ENCODE assay signal across 22 cellular contexts in genomic region chr5:157072508-157072907, GRCh38. TPM values are rescaled to one million over a fixed set of nuclear protein-coding genes. Genes with fewer than 3 reads are reported as not detected.
DNase-seq lines count a peak whose midpoint lies in the region; ATAC-seq lines count a peak whose summit lies in the region.
"Had no signal": no experiment of that assay in that cellular context is flagged by ENCODE, and none has a peak within 500 bp of the region (broad histone marks: within the 10 kb centered on the region; RNA-seq: fewer than 3 reads in every experiment).

No MANE protein-coding gene starts in this region.

- no peak overlapping the region for H3K4me2 ChIP-seq in trophoblast cell (ENCODE audit: low read length)
- H3K4me2 ChIP-seq: KMS-11 had no signal

- no peak overlapping the region for H2BK5ac ChIP-seq in trophoblast cell (ENCODE audit: low read depth, low read length, poor library complexity)

- no peak overlapping the region for H4K12ac ChIP-seq in trophoblast cell (ENCODE audit: low read depth, low read length)

- H3K9ac ChIP-seq in trophoblast cell (ENCODE audit: low read length), result no peak overlapping the region
- H3K9ac ChIP-seq: KMS-11 had no signal

- no peaks in the 10 kb centered on the region for H3K79me1 ChIP-seq in trophoblast cell (ENCODE audit: low read length)

- DNase-seq in stimulated activated CD4-positive, alpha-beta T cell treated with anti-CD3 and anti-CD28 coated beads, Interleukin-1b, Interleukin-23, amount 100 ng/mL, for 48 hours, result peak; percentile 17
- no peak for DNase-seq in stimulated activated CD4-positive, alpha-beta T cell treated with anti-CD3 and anti-CD28 coated beads, Interleukin-12 subunit alpha, Interleukin-12 subunit beta, amount 100 ng/mL, for 4 hours
- DNase-seq in activated CD4-positive, alpha-beta memory T cell treated with anti-CD3 and anti-CD28 coated beads for 36 hours, result peak; percentile 27
- DNase-seq in immature natural killer cell, result peak; percentile 15 to 25 (median 18)
- peak; percentile 36 to 42 for DNase-seq in stimulated activated naive CD8-positive, alpha-beta T cell treated with anti-CD3 and anti-CD28 coated beads, Interleukin-15, amount 100 ng/mL, for 72 hours
- DNase-seq in cerebellar nuclear complex (lab: John Stamatoyannopoulos, UW), result no peak
- no peak for DNase-seq in trophoblast cell
- DNase-seq: amniotic stem cell, BE2C, Caco-2, NCI-H1092, NCI-H2029 treated with DMSO at 0.1 percent for 48 hours, NCI-H446, occipital lobe, right cardiac atrium had no signal

- H3K36me3 ChIP-seq in trophoblast cell (ENCODE audit: control insufficient read depth in 1 of 2, insufficient read depth in 2 of 2, low read length in 2 of 2), result no peaks in the 10 kb centered on the region
- H3K36me3 ChIP-seq: BE2C had no signal

- H3K27ac ChIP-seq in trophoblast cell (ENCODE audit: low read depth, low read length), result no peak overlapping the region
- H3K27ac ChIP-seq: KMS-11, VCaP had no signal

- peak; percentile 71 for ATAC-seq in stimulated activated naive CD8-positive, alpha-beta T cell treated with anti-CD3 and anti-CD28 coated beads, Interleukin-15, amount 100 ng/mL, for 72 hours
- no peak for ATAC-seq in GM19452 (IDR thresholded peaks at IDR 0.05; ENCODE audit: unreplicated experiment)
- ATAC-seq: esophagus mucosa, right cardiac atrium, Right ventricle myocardium inferior had no signal

- H3K27ac Mint-ChIP-seq in activated CD4-positive, alpha-beta memory T cell treated with anti-CD3 and anti-CD28 coated beads for 36 hours, result no peak overlapping the region
- H3K27ac Mint-ChIP-seq in immature natural killer cell, result peak overlapping the region; percentile 3 to 80 (median 63)
- H3K27ac Mint-ChIP-seq in stimulated activated naive CD8-positive, alpha-beta T cell treated with anti-CD3 and anti-CD28 coated beads, Interleukin-15, amount 100 ng/mL, for 72 hours, result no peak overlapping the region

- no peak overlapping the region for H2AFZ ChIP-seq in trophoblast cell (ENCODE audit: insufficient read depth, low read length, poor library complexity)

- H4K91ac ChIP-seq in trophoblast cell (ENCODE audit: low read depth, low read length), result no peak overlapping the region

- no peak overlapping the region for H3K23ac ChIP-seq in trophoblast cell (ENCODE audit: low read length)

- H3K4me3 ChIP-seq in trophoblast cell (ENCODE audit: low read depth, low read length), result no peak overlapping the region

- no peak overlapping the region for H3K4me3 Mint-ChIP-seq in activated CD4-positive, alpha-beta memory T cell treated with anti-CD3 and anti-CD28 coated beads for 36 hours
- peak overlapping the region in 2 of 5 donors; percentile 1 to 6 for H3K4me3 Mint-ChIP-seq in immature natural killer cell
- no peak overlapping the region for H3K4me3 Mint-ChIP-seq in stimulated activated naive CD8-positive, alpha-beta T cell treated with anti-CD3 and anti-CD28 coated beads, Interleukin-15, amount 100 ng/mL, for 72 hours

- no peak overlapping the region for H3K14ac ChIP-seq in trophoblast cell (ENCODE audit: low read length)

- no peak overlapping the region for H2BK120ac ChIP-seq in trophoblast cell (ENCODE audit: insufficient read depth, low read length, poor library complexity)

- POLR2A ChIA-PET in activated CD4-positive, alpha-beta memory T cell treated with anti-CD3 and anti-CD28 coated beads for 36 hours (lab: Charles Lee), result no interaction called here

- H3K79me2 ChIP-seq in trophoblast cell (ENCODE audit: control insufficient read depth, insufficient read depth, low read length, poor library complexity), result no peaks in the 10 kb centered on the region

- H3K27me3 Mint-ChIP-seq in activated CD4-positive, alpha-beta memory T cell treated with anti-CD3 and anti-CD28 coated beads for 36 hours, result no peaks in the 10 kb centered on the region
- H3K27me3 Mint-ChIP-seq in immature natural killer cell (ENCODE audit: low read depth in 3 of 3), result peaks cover 0 to 2% (median 2%) of the 10 kb centered on the region in 3 donors
- no peaks in the 10 kb centered on the region for H3K27me3 Mint-ChIP-seq in stimulated activated naive CD8-positive, alpha-beta T cell treated with anti-CD3 and anti-CD28 coated beads, Interleukin-15, amount 100 ng/mL, for 72 hours

- H3K36me3 Mint-ChIP-seq in activated CD4-positive, alpha-beta memory T cell treated with anti-CD3 and anti-CD28 coated beads for 36 hours, result no peaks in the 10 kb centered on the region
- peaks cover 0 to 9% (median 0%) of the 10 kb centered on the region in 3 donors for H3K36me3 Mint-ChIP-seq in immature natural killer cell

- H4K8ac ChIP-seq in trophoblast cell (ENCODE audit: low read depth, low read length), result no peak overlapping the region

- H3K9me3 ChIP-seq in trophoblast cell (ENCODE audit: insufficient read depth, low read depth, low read length), result no peaks in the 10 kb centered on the region
- H3K9me3 ChIP-seq: BE2C, Caco-2 had no signal

- CTCF ChIA-PET in activated CD4-positive, alpha-beta memory T cell treated with anti-CD3 and anti-CD28 coated beads for 36 hours (lab: Charles Lee), result no interaction called here

- H3K4me1 Mint-ChIP-seq in activated CD4-positive, alpha-beta memory T cell treated with anti-CD3 and anti-CD28 coated beads for 36 hours (ENCODE audit: low read depth), result peaks cover 22% of the 10 kb centered on the region
- H3K4me1 Mint-ChIP-seq in immature natural killer cell, result peaks cover 21 to 32% of the 10 kb centered on the region in 2 donors
- peaks cover 47% of the 10 kb centered on the region for H3K4me1 Mint-ChIP-seq in stimulated activated naive CD8-positive, alpha-beta T cell treated with anti-CD3 and anti-CD28 coated beads, Interleukin-15, amount 100 ng/mL, for 72 hours

- no peaks in the 10 kb centered on the region for H3K4me1 ChIP-seq in trophoblast cell (ENCODE audit: control insufficient read depth in 1 of 2, insufficient read depth in 2 of 2, low read length in 2 of 2)
- H3K4me1 ChIP-seq: BE2C had no signal

- H3K4ac ChIP-seq in trophoblast cell (ENCODE audit: low read depth, low read length), result no peak overlapping the region

- H3K18ac ChIP-seq in trophoblast cell (ENCODE audit: low read length), result no peak overlapping the region

- no peak overlapping the region for H2BK12ac ChIP-seq in trophoblast cell (ENCODE audit: low read length)

- no peaks in the 10 kb centered on the region for H3K27me3 ChIP-seq in trophoblast cell (ENCODE audit: insufficient read depth, low read length)
- H3K27me3 ChIP-seq: BE2C had no signal

- H3K9me3 Mint-ChIP-seq in activated CD4-positive, alpha-beta memory T cell treated with anti-CD3 and anti-CD28 coated beads for 36 hours, result no peaks in the 10 kb centered on the region
- H3K9me3 Mint-ChIP-seq in immature natural killer cell, result no peaks in the 10 kb centered on the region
- H3K9me3 Mint-ChIP-seq in stimulated activated naive CD8-positive, alpha-beta T cell treated with anti-CD3 and anti-CD28 coated beads, Interleukin-15, amount 100 ng/mL, for 72 hours, result peaks cover 0 to 14% of the 10 kb centered on the region in 2 donors

- no peak overlapping the region for H2AK5ac ChIP-seq in trophoblast cell (ENCODE audit: low read length)

- intact Hi-C loops in activated CD4-positive, alpha-beta memory T cell treated with anti-CD3 and anti-CD28 coated beads for 36 hours (cut with micrococcal nuclease), result no loop called here

- no CpG with 5 or more reads among the region's 3 CpGs for WGBS in trophoblast cell (ENCODE audit: extremely low coverage, insufficient coverage, insufficient read length)

RNA-seq across cellular contexts. Expression of gene HAVCR1, which starts 13.6 kb away (rescaled TPM):
- total RNA-seq in activated CD4-positive, alpha-beta memory T cell treated with anti-CD3 and anti-CD28 coated beads for 36 hours, result under 1 TPM; 0.27 to 0.40 TPM
- polyA plus RNA-seq in immature natural killer cell, result under 1 TPM in 1 of 3 donors, not detected in 2; 0.59 TPM
- 0.83 and 1.1 TPM in 2 replicates for polyA plus RNA-seq in trophoblast cell (2013)
- total RNA-seq: esophagus mucosa, G401, lower leg skin, right cardiac atrium, Right ventricle myocardium inferior had no signal
- polyA plus RNA-seq: right cardiac atrium had no signal

RNA-seq across cellular contexts. Expression of gene HAVCR2, which starts 36.3 kb away (rescaled TPM):
- 10 to 100 TPM; 23.2 to 24.3 TPM for total RNA-seq in activated CD4-positive, alpha-beta memory T cell treated with anti-CD3 and anti-CD28 coated beads for 36 hours
- 100 to 1,000 TPM; 101 to 167 (median 130) TPM for polyA plus RNA-seq in immature natural killer cell
- polyA plus RNA-seq in trophoblast cell (2013), result 0.60 and 0.67 TPM in 2 replicates
- total RNA-seq: G401 had no signal

Comparison
In these comparisons a context has a peak if more than half of its experiments do, and no peak if none do; other contexts are left out.
1. DNase-seq: peak in stimulated activated CD4-positive, alpha-beta T cell treated with anti-CD3 and anti-CD28 coated beads, Interleukin-1b, Interleukin-23, amount 100 ng/mL, for 48 hours (single experiment), activated CD4-positive, alpha-beta memory T cell treated with anti-CD3 and anti-CD28 coated beads for 36 hours (single experiment), immature natural killer cell (3 of 3) and stimulated activated naive CD8-positive, alpha-beta T cell treated with anti-CD3 and anti-CD28 coated beads, Interleukin-15, amount 100 ng/mL, for 72 hours (2 of 2); none in stimulated activated CD4-positive, alpha-beta T cell treated with anti-CD3 and anti-CD28 coated beads, Interleukin-12 subunit alpha, Interleukin-12 subunit beta, amount 100 ng/mL, for 4 hours (single experiment), cerebellar nuclear complex (0 of 2) and trophoblast cell (0 of 2).
2. H3K27ac Mint-ChIP-seq: peak in immature natural killer cell (6 of 6); none in activated CD4-positive, alpha-beta memory T cell treated with anti-CD3 and anti-CD28 coated beads for 36 hours (single experiment) and stimulated activated naive CD8-positive, alpha-beta T cell treated with anti-CD3 and anti-CD28 coated beads, Interleukin-15, amount 100 ng/mL, for 72 hours (0 of 2).